16 cellular contexts compared by ENCODE assay signal in the genomic region with DNA sequence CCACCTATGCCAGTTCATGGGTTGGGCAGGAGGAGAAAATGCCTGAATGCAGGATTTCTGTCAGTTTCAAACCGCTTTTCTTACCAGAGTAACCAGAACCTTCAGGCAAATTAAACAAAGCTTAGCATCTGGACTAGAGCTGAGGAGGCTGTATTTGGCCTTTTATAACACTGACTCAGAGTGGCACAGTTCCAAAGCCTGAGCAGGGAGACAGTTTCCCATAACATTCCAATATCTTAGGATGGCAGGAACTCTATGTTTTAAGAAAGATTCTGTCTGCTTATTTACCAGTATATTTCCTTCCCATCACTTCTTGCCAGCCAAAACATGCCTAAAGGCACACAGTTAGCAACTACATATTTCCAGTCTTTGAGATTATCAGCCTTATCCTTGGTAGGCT. TPM values are rescaled to one million over a fixed set of nuclear protein-coding genes. Genes with fewer than 3 reads are reported as not detected.
DNase-seq lines count a peak whose midpoint lies in the region; ATAC-seq and TF ChIP-seq lines count a peak whose summit lies in the region.
"Had no signal": no experiment of that assay in that cellular context is flagged by ENCODE, and none has a peak within 500 bp of the region (broad histone marks: within the 10 kb centered on the region; RNA-seq: fewer than 3 reads in every experiment).

No MANE protein-coding gene starts in this region.

- ATAC-seq in stimulated activated naive CD8-positive, alpha-beta T cell treated with anti-CD3 and anti-CD28 coated beads, Interleukin-15, amount 100 ng/mL, for 72 hours: no peak
- no peak for ATAC-seq in GM18873 (IDR thresholded peaks at IDR 0.05; ENCODE audit: low FRiP score, unreplicated experiment)
- ATAC-seq: GM23338, natural killer cell had no signal

- H3K9me3 Mint-ChIP-seq in stimulated activated naive CD8-positive, alpha-beta T cell treated with anti-CD3 and anti-CD28 coated beads, Interleukin-15, Interleukin-2, amounts not matched to agents 100 ng/mL and 50 ng/mL, for 24 hours: no peaks in the 10 kb centered on the region
- H3K9me3 Mint-ChIP-seq in stimulated activated naive CD8-positive, alpha-beta T cell treated with anti-CD3 and anti-CD28 coated beads, Interleukin-15, amount 100 ng/mL, for 72 hours: no peaks in the 10 kb centered on the region
- no peaks in the 10 kb centered on the region for H3K9me3 Mint-ChIP-seq in neural progenitor cell
- H3K9me3 Mint-ChIP-seq: activated naive CD4-positive, alpha-beta T cell treated with anti-CD3 and anti-CD28 coated beads for 36 hours; endodermal cell; GM23338; natural killer cell; T-helper 1 cell treated with Interleukin-12 subunit alpha and Interleukin-12 subunit beta and Interleukin-4 antibody, amounts not matched to agents 30 μg/mL and 1 μg/mL, for 36 hours had no signal

- no peak overlapping the region for H3K27ac ChIP-seq in neural progenitor cell
- H3K27ac ChIP-seq: BLaER1 treated with 17β-estradiol and CSF1 and Interleukin-3, amounts not matched to agents 10 nM and 100 nM had no signal

- TF ChIP-seq CTCF in astrocyte of the spinal cord (IDR thresholded peaks at IDR 0.05; ENCODE audit: low read depth, low read length): no peak
- TF ChIP-seq CTCF in neural progenitor cell (IDR thresholded peaks at IDR 0.05): no peak

- H3K4me3 Mint-ChIP-seq in stimulated activated naive CD8-positive, alpha-beta T cell treated with anti-CD3 and anti-CD28 coated beads, Interleukin-15, Interleukin-2, amounts not matched to agents 100 ng/mL and 50 ng/mL, for 24 hours: no peak overlapping the region
- H3K4me3 Mint-ChIP-seq in stimulated activated naive CD8-positive, alpha-beta T cell treated with anti-CD3 and anti-CD28 coated beads, Interleukin-15, amount 100 ng/mL, for 72 hours: no peak overlapping the region
- H3K4me3 Mint-ChIP-seq in neural progenitor cell: no peak overlapping the region
- H3K4me3 Mint-ChIP-seq: activated naive CD4-positive, alpha-beta T cell treated with anti-CD3 and anti-CD28 coated beads for 36 hours; endodermal cell; GM23338; natural killer cell; T-helper 1 cell treated with Interleukin-12 subunit alpha and Interleukin-12 subunit beta and Interleukin-4 antibody, amounts not matched to agents 30 μg/mL and 1 μg/mL, for 36 hours had no signal

- no peaks in the 10 kb centered on the region for H3F3A ChIP-seq in neural progenitor cell (ENCODE audit: low read depth)

- H3K4me1 Mint-ChIP-seq in stimulated activated naive CD8-positive, alpha-beta T cell treated with anti-CD3 and anti-CD28 coated beads, Interleukin-15, Interleukin-2, amounts not matched to agents 100 ng/mL and 50 ng/mL, for 24 hours (ENCODE audit: low read depth): peaks cover 3% of the 10 kb centered on the region
- no peaks in the 10 kb centered on the region for H3K4me1 Mint-ChIP-seq in stimulated activated naive CD8-positive, alpha-beta T cell treated with anti-CD3 and anti-CD28 coated beads, Interleukin-15, amount 100 ng/mL, for 72 hours
- no peaks in the 10 kb centered on the region for H3K4me1 Mint-ChIP-seq in neural progenitor cell
- H3K4me1 Mint-ChIP-seq: endodermal cell, GM23338, natural killer cell had no signal

- H2AFZ ChIP-seq in neural progenitor cell (replicated peaks): no peak overlapping the region
- H2AFZ ChIP-seq: GM23338 had no signal

- H3K27ac Mint-ChIP-seq in stimulated activated naive CD8-positive, alpha-beta T cell treated with anti-CD3 and anti-CD28 coated beads, Interleukin-15, Interleukin-2, amounts not matched to agents 100 ng/mL and 50 ng/mL, for 24 hours: peak overlapping the region; percentile 61
- H3K27ac Mint-ChIP-seq in stimulated activated naive CD8-positive, alpha-beta T cell treated with anti-CD3 and anti-CD28 coated beads, Interleukin-15, amount 100 ng/mL, for 72 hours: no peak overlapping the region
- H3K27ac Mint-ChIP-seq in neural progenitor cell: no peak overlapping the region
- H3K27ac Mint-ChIP-seq: activated naive CD4-positive, alpha-beta T cell treated with anti-CD3 and anti-CD28 coated beads for 36 hours; endodermal cell; GM23338; natural killer cell; T-helper 1 cell treated with Interleukin-12 subunit alpha and Interleukin-12 subunit beta and Interleukin-4 antibody, amounts not matched to agents 30 μg/mL and 1 μg/mL, for 36 hours had no signal

- H3K27me3 Mint-ChIP-seq in stimulated activated naive CD8-positive, alpha-beta T cell treated with anti-CD3 and anti-CD28 coated beads, Interleukin-15, Interleukin-2, amounts not matched to agents 100 ng/mL and 50 ng/mL, for 24 hours: no peaks in the 10 kb centered on the region
- H3K27me3 Mint-ChIP-seq in stimulated activated naive CD8-positive, alpha-beta T cell treated with anti-CD3 and anti-CD28 coated beads, Interleukin-15, amount 100 ng/mL, for 72 hours: no peaks in the 10 kb centered on the region
- no peaks in the 10 kb centered on the region for H3K27me3 Mint-ChIP-seq in neural progenitor cell (ENCODE audit: insufficient read depth, low read depth)

- H3K27me3 ChIP-seq in neural progenitor cell: no peaks in the 10 kb centered on the region
- H3K27me3 ChIP-seq: BLaER1 treated with 17β-estradiol and CSF1 and Interleukin-3, amounts not matched to agents 10 nM and 100 nM had no signal

- peaks cover 22% of the 10 kb centered on the region for H3K36me3 ChIP-seq in neural progenitor cell

- no peaks in the 10 kb centered on the region for H3K4me1 ChIP-seq in neural progenitor cell

- no peak overlapping the region for H3K4me2 ChIP-seq in neural progenitor cell
- H3K4me2 ChIP-seq: BLaER1 treated with 17β-estradiol and CSF1 and Interleukin-3, amounts not matched to agents 10 nM and 100 nM; GM23338 had no signal

- in situ Hi-C loops in astrocyte of the spinal cord (cut with HindIII; ENCODE audit: low sequenced_read_pairs): no loop called here

- H3K79me2 ChIP-seq in neural progenitor cell (ENCODE audit: low read depth): no peaks in the 10 kb centered on the region

- H4K20me1 ChIP-seq in neural progenitor cell (ENCODE audit: low read depth): no peaks in the 10 kb centered on the region

- peaks cover 93% of the 10 kb centered on the region for H3K36me3 Mint-ChIP-seq in stimulated activated naive CD8-positive, alpha-beta T cell treated with anti-CD3 and anti-CD28 coated beads, Interleukin-15, Interleukin-2, amounts not matched to agents 100 ng/mL and 50 ng/mL, for 24 hours (ENCODE audit: low read depth)
- peaks cover 55% of the 10 kb centered on the region for H3K36me3 Mint-ChIP-seq in neural progenitor cell

- no peaks in the 10 kb centered on the region for H3K9me3 ChIP-seq in neural progenitor cell (ENCODE audit: low read depth)
- H3K9me3 ChIP-seq: BLaER1 treated with 17β-estradiol and CSF1 and Interleukin-3, amounts not matched to agents 10 nM and 100 nM had no signal

- H3K9ac ChIP-seq in neural progenitor cell: no peak overlapping the region
- H3K9ac ChIP-seq: BLaER1 treated with 17β-estradiol and CSF1 and Interleukin-3, amounts not matched to agents 10 nM and 100 nM had no signal

- H3K4me3 ChIP-seq in astrocyte of the spinal cord (ENCODE audit: low read depth, low read length) (no peak overlapping the region), neural progenitor cell (no peak overlapping the region)
- H3K4me3 ChIP-seq: BLaER1 treated with 17β-estradiol and CSF1 and Interleukin-3, amounts not matched to agents 10 nM and 100 nM; GM23338 had no signal

- DNase-seq in stimulated activated naive CD8-positive, alpha-beta T cell treated with anti-CD3 and anti-CD28 coated beads, Interleukin-15, amount 100 ng/mL, for 72 hours: no peak
- peak; percentile 69 for DNase-seq in astrocyte of the spinal cord (ENCODE audit: low read depth, low spot score)
- DNase-seq in kidney tubule cell (ENCODE audit: low spot score): peak; percentile 13
- no peak for DNase-seq in stimulated activated CD4-positive, alpha-beta T cell treated with anti-CD3 and anti-CD28 coated beads, Interleukin-1b, Interleukin-23, amount 100 ng/mL, for 48 hours
- no peak for DNase-seq in NCI-H524 (lab: John Stamatoyannopoulos, UW)
- no peak for DNase-seq in neural progenitor cell (ENCODE audit: low spot score)
- DNase-seq: activated naive CD4-positive, alpha-beta T cell treated with anti-CD3 and anti-CD28 coated beads for 36 hours; endodermal cell; natural killer cell; NCI-H2081; stimulated activated naive CD4-positive, alpha-beta T cell treated with Interleukin-2 at 50 U/mL for 16 hours had no signal

RNA-seq across cellular contexts. Expression of gene UBR4, which starts 46.8 kb away (rescaled TPM):
- total RNA-seq in neural progenitor cell (ENCODE audit: low replicate concordance): 71.2 and 107 TPM in 2 replicates

Comparison
In these comparisons a context has a peak if more than half of its experiments do, and no peak if none do; other contexts are left out.
1. DNase-seq: peak in astrocyte of the spinal cord (single experiment) and kidney tubule cell (single experiment); none in stimulated activated naive CD8-positive, alpha-beta T cell treated with anti-CD3 and anti-CD28 coated beads, Interleukin-15, amount 100 ng/mL, for 72 hours (0 of 2), stimulated activated CD4-positive, alpha-beta T cell treated with anti-CD3 and anti-CD28 coated beads, Interleukin-1b, Interleukin-23, amount 100 ng/mL, for 48 hours (single experiment), NCI-H524 (0 of 2) and neural progenitor cell (single experiment).